Comparison of ENCODE assay signal across 8 cellular contexts in the genomic region with DNA sequence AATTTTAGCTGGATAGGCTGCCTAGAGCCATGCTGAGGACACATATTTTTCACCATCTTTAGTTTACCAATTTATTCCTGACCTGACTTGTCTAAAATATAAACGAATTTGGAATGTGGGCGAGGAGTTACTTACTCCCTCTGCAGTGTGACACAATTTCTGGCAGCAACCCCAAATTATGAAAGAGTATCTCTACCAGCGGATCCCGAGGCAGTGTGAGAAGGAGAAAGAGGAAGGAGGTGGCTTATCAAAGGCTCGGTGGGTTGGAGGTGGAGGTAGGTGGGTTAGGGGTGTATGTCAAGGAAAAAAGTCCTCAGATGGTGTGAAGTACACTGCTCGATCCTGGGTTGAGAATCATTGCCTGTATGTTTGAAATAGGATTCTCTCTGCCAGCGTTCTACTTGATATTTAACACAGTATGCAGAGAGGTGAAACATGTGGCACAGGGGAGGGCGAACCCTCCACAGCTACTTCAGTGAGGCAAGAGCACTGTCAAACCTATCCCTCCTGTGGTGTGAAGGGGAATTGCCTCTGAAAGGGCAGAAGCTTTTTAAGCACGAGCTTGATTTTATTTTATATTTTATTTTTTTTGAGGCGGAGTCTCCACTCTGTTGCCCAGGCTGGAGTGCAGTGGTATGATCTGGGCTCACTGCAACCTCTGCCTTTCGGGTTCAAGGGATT.
DNase-seq lines count a peak whose midpoint lies in the region; ATAC-seq and TF ChIP-seq lines count a peak whose summit lies in the region.

No MANE protein-coding gene starts in this region.

- ATAC-seq in CD8-positive, alpha-beta T cell: peak; percentile 99
- ATAC-seq in GM19463 (IDR thresholded peaks at IDR 0.05; ENCODE audit: unreplicated experiment) (peak; percentile 59), GM21526 (IDR thresholded peaks at IDR 0.05; ENCODE audit: low FRiP score, unreplicated experiment) (no peak), aorta (ENCODE audit: low FRiP score) (no peak)

- peak overlapping the region; percentile 57 for H3K4me3 Mint-ChIP-seq in CD8-positive, alpha-beta T cell
- H3K4me3 Mint-ChIP-seq in endodermal cell (no peak overlapping the region), osteocyte (ENCODE audit: unreplicated experiment) (no peak overlapping the region)

- peak; percentile 38 for TF ChIP-seq CTCF in CD8-positive, alpha-beta T cell (IDR thresholded peaks at IDR 0.05)
- TF ChIP-seq CTCF in endodermal cell (conservative IDR thresholded peaks at IDR 0.05) (peak; percentile 79), osteocyte (IDR thresholded peaks at IDR 0.05) (peak; percentile 9)

- CTCF ChIA-PET in CD8-positive, alpha-beta T cell (lab: Charles Lee): interaction anchor here (0.8 kb wide), 1 partner anchor 180 kb away, joined by 3 read pairs; no protein-coding TSS in a partner anchor

- H3K4me3 ChIP-seq in CD8-positive, alpha-beta T cell (ENCODE audit: low read depth, low read length): no peak overlapping the region
- H3K4me3 ChIP-seq in endodermal cell (ENCODE audit: low read length) (no peak overlapping the region), aorta (ENCODE audit: low read length in 2 of 2) (no peak overlapping the region)

- WGBS in endodermal cell (ENCODE audit: insufficient coverage in 1 of 2, insufficient read length in 1 of 2), 2 experiments: 86 to 90% methylated on average over 6 to 11 of the region's 11 CpGs
- 80 to 88% methylated on average over 11 of the region's 11 CpGs for WGBS in aorta, 2 donors

- no peaks in the 10 kb centered on the region for H3K27me3 ChIP-seq in CD8-positive, alpha-beta T cell (ENCODE audit: insufficient read depth, low read length)
- no peaks in the 10 kb centered on the region for H3K27me3 ChIP-seq in endodermal cell (ENCODE audit: control insufficient read depth, insufficient read depth, low read length, poor library complexity, severe bottlenecking)
- no peaks in the 10 kb centered on the region for H3K27me3 ChIP-seq in aorta (ENCODE audit: control insufficient read depth in 1 of 2, insufficient read depth in 2 of 2, low read length in 1 of 2)

- H3K36me3 Mint-ChIP-seq in CD8-positive, alpha-beta T cell: no peaks in the 10 kb centered on the region
- H3K36me3 Mint-ChIP-seq in endodermal cell (ENCODE audit: low read depth): peaks cover 6% of the 10 kb centered on the region
- peaks cover 27% of the 10 kb centered on the region for H3K36me3 Mint-ChIP-seq in osteocyte (ENCODE audit: unreplicated experiment)

- peaks cover 4% of the 10 kb centered on the region for H3K4me1 ChIP-seq in CD8-positive, alpha-beta T cell (ENCODE audit: insufficient read depth, low read length)
- H3K4me1 ChIP-seq in endodermal cell (ENCODE audit: control insufficient read depth, insufficient read depth, low read length) (no peaks in the 10 kb centered on the region), aorta (ENCODE audit: control insufficient read depth in 1 of 2, insufficient read depth in 2 of 2, low read length in 2 of 2) (no peaks in the 10 kb centered on the region)

- DNase-seq in CD8-positive, alpha-beta T cell: peak in 6 of 7 experiments; percentile 4 to 52 (median 22)
- DNase-seq in HuH-7 (ENCODE audit: low spot score) (peak; percentile 56), T follicular helper cell (ENCODE audit: low read depth) (peak; percentile 2), endodermal cell (peak; percentile 70), osteocyte (ENCODE audit: extremely low spot score, unreplicated experiment) (no peak), aorta (no peak)

- peaks cover 4% of the 10 kb centered on the region for H3K27me3 Mint-ChIP-seq in CD8-positive, alpha-beta T cell (ENCODE audit: low read depth)
- H3K27me3 Mint-ChIP-seq in endodermal cell (ENCODE audit: insufficient read depth) (no peaks in the 10 kb centered on the region), osteocyte (ENCODE audit: unreplicated experiment) (no peaks in the 10 kb centered on the region)

- H3K27ac Mint-ChIP-seq in CD8-positive, alpha-beta T cell: no peak overlapping the region
- H3K27ac Mint-ChIP-seq in endodermal cell: no peak overlapping the region
- no peak overlapping the region for H3K27ac Mint-ChIP-seq in osteocyte (ENCODE audit: unreplicated experiment)

- H3K9me3 Mint-ChIP-seq in CD8-positive, alpha-beta T cell: no peaks in the 10 kb centered on the region
- H3K9me3 Mint-ChIP-seq in endodermal cell: peaks cover 7% of the 10 kb centered on the region
- H3K9me3 Mint-ChIP-seq in osteocyte (ENCODE audit: unreplicated experiment): no peaks in the 10 kb centered on the region

- POLR2A ChIA-PET in CD8-positive, alpha-beta T cell (lab: Charles Lee): interaction anchor here (0.5 to 1.1 kb wide), 4 partner anchors 77 to 878 kb away, joined by 3 to 4 read pairs (median 3); a partner anchor contains a TSS

- H3K36me3 ChIP-seq in CD8-positive, alpha-beta T cell (ENCODE audit: insufficient read depth, low read length): no peaks in the 10 kb centered on the region
- H3K36me3 ChIP-seq in endodermal cell (ENCODE audit: control insufficient read depth, insufficient read depth, low read length): no peaks in the 10 kb centered on the region
- no peaks in the 10 kb centered on the region for H3K36me3 ChIP-seq in aorta (ENCODE audit: control insufficient read depth in 1 of 2, insufficient read depth in 2 of 2, low read length in 1 of 2)

- no peak overlapping the region for H3K27ac ChIP-seq in CD8-positive, alpha-beta T cell (ENCODE audit: low read depth, low read length)
- H3K27ac ChIP-seq in endodermal cell (ENCODE audit: low read depth, low read length): no peak overlapping the region
- H3K27ac ChIP-seq in aorta (ENCODE audit: low read depth in 1 of 2, low read length in 2 of 2): no peak overlapping the region

- no peak overlapping the region for H3K9ac ChIP-seq in endodermal cell (ENCODE audit: extremely low read depth, low read length, poor library complexity, severe bottlenecking)

- intact Hi-C loops in CD8-positive, alpha-beta T cell (cut with DNase I, micrococcal nuclease): loop anchor here in 1 of 2 experiments (1.0 kb wide), 1 partner anchor 99 kb away; a partner anchor contains a TSS
- intact Hi-C loops in aorta (cut with DNase I): no loop called here

- peaks cover 5% of the 10 kb centered on the region for H3K4me1 Mint-ChIP-seq in CD8-positive, alpha-beta T cell (ENCODE audit: low read depth)
- H3K4me1 Mint-ChIP-seq in endodermal cell (no peaks in the 10 kb centered on the region), osteocyte (ENCODE audit: unreplicated experiment) (no peaks in the 10 kb centered on the region)

- H3K9me3 ChIP-seq in CD8-positive, alpha-beta T cell (ENCODE audit: low read length): no peaks in the 10 kb centered on the region
- H3K9me3 ChIP-seq in endodermal cell (ENCODE audit: control insufficient read depth, low read length): peaks cover 12% of the 10 kb centered on the region
- H3K9me3 ChIP-seq in aorta (ENCODE audit: control insufficient read depth, low read length): no peaks in the 10 kb centered on the region

Comparison
In these comparisons a context has a peak if more than half of its experiments do, and no peak if none do; other contexts are left out.
1. ATAC-seq: peak in CD8-positive, alpha-beta T cell (single experiment) and GM19463 (single experiment); none in GM21526 (single experiment) and aorta (single experiment).
2. DNase-seq: peak in CD8-positive, alpha-beta T cell (6 of 7), HuH-7 (single experiment), T follicular helper cell (single experiment) and endodermal cell (single experiment); none in osteocyte (single experiment) and aorta (0 of 2).
3. CTCF ChIP-seq: peak in every context shown above with its lines; median percentile 79 in endodermal cell; 38 in CD8-positive, alpha-beta T cell; 9 in osteocyte.